1 cellular context compared by ENCODE assay signal in the genomic region with DNA sequence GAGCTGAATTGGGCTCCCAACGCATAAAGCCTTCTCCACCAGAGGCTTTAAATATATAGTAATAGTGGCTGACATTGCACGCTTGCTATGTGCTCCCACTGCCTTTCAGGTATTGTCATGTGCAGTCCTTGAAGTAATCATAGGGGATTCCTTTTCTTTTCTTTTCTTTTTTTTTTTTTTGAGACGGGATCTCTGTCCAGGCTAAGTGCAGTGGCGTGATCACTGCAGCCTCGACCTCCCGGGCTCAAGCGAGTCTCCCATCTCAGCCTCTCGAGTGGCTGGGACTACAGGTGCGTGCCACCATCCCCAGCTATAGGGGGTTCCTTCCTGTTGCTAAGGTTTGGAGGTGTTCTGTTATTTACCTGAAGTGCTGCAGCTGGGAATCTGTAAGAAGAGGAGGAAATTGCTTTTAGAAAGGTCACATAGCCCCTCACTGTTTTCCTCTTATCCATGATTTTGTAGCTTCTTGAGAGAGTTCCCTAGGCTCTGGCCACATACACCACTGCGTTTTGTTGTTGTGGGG.
TF ChIP-seq lines count a peak whose summit lies in the region.

No MANE protein-coding gene starts in this region.

TF ChIP-seq in IMR-90, 13 proteins besides CTCF, POLR2A, EP300 and RAD21 (continued from another document):
- TF ChIP-seq, protein P1, sequence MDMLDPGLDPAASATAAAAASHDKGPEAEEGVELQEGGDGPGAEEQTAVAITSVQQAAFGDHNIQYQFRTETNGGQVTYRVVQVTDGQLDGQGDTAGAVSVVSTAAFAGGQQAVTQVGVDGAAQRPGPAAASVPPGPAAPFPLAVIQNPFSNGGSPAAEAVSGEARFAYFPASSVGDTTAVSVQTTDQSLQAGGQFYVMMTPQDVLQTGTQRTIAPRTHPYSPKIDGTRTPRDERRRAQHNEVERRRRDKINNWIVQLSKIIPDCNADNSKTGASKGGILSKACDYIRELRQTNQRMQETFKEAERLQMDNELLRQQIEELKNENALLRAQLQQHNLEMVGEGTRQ (IDR thresholded peaks at IDR 0.05; ENCODE audit: low read depth, low read length) = no peak
- TF ChIP-seq MXI1 (IDR thresholded peaks at IDR 0.05; ENCODE audit: borderline replicate concordance, low read depth, low read length) = no peak
- TF ChIP-seq, protein P2, sequence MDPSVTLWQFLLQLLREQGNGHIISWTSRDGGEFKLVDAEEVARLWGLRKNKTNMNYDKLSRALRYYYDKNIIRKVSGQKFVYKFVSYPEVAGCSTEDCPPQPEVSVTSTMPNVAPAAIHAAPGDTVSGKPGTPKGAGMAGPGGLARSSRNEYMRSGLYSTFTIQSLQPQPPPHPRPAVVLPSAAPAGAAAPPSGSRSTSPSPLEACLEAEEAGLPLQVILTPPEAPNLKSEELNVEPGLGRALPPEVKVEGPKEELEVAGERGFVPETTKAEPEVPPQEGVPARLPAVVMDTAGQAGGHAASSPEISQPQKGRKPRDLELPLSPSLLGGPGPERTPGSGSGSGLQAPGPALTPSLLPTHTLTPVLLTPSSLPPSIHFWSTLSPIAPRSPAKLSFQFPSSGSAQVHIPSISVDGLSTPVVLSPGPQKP (IDR thresholded peaks at IDR 0.05; ENCODE audit: borderline replicate concordance, low read depth, low read length) = no peak
- no peak for TF ChIP-seq RFX5 (IDR thresholded peaks at IDR 0.05; ENCODE audit: low read depth, low read length)
- no peak for TF ChIP-seq BHLHE40 (IDR thresholded peaks at IDR 0.05; ENCODE audit: low read depth, low read length)
- TF ChIP-seq CEBPB (IDR thresholded peaks at IDR 0.05; ENCODE audit: low read depth, low read length) = no peak
- TF ChIP-seq NFE2L2 (IDR thresholded peaks at IDR 0.05; ENCODE audit: low read depth, low read length) = no peak
- no peak for TF ChIP-seq SMC3 (IDR thresholded peaks at IDR 0.05; ENCODE audit: low read depth, low read length)
